ENCODE assay signal across 24 cellular contexts in genomic region chr6:169248521-169248971, GRCh38. TPM values are rescaled to one million over a fixed set of nuclear protein-coding genes. Genes with fewer than 3 reads are reported as not detected.
A peak's percentile ranks its signal among the peaks of the same experiment; 100 is the strongest.
DNase-seq lines count a peak whose midpoint lies in the region; ATAC-seq, FAIRE-seq and TF ChIP-seq lines count a peak whose summit lies in the region.
"Had no signal": no experiment of that assay in that cellular context is flagged by ENCODE, and none has a peak within 500 bp of the region (broad histone marks: within the 10 kb centered on the region; RNA-seq: fewer than 3 reads in every experiment).

No MANE protein-coding gene starts in this region.

- peaks cover 15% of the 10 kb centered on the region for H3K4me1 Mint-ChIP-seq in stimulated activated memory B cell treated with anti-CD40 and anti-IgM and Interleukin-4, amounts not matched to agents 10 μg/mL and 1 μg/mL and 100 μg/mL, for 72 hours

- no peak for TF ChIP-seq CTCF in HepG2 (CRISPR knock-in tag; IDR thresholded peaks at IDR 0.05)
- no peak for TF ChIP-seq CTCF in vagina (IDR thresholded peaks at IDR 0.05)
- TF ChIP-seq CTCF in sigmoid colon (IDR thresholded peaks at IDR 0.05): no peak

- BruUV-seq in HepG2 (replicated peaks; lab: Mats Ljungman, UMichigan): no TSS peak

- H3K9me3 ChIP-seq in HepG2 (ENCODE audit: low read length): no peaks in the 10 kb centered on the region
- no peaks in the 10 kb centered on the region for H3K9me3 ChIP-seq in vagina
- H3K9me3 ChIP-seq in sigmoid colon: no peaks in the 10 kb centered on the region

- H3K27me3 ChIP-seq in HepG2 (ENCODE audit: control insufficient read depth in 1 of 2, insufficient read depth in 2 of 2, low read length in 2 of 2) (peaks cover 9 to 39% of the 10 kb centered on the region in 2 experiments; a peak in 4 of 5 replicates), vagina (no peaks in the 10 kb centered on the region), sigmoid colon (no peaks in the 10 kb centered on the region)

- H3K9ac ChIP-seq in HepG2 (ENCODE audit: insufficient read depth, low read depth, low read length): no peak overlapping the region

- CTCF ChIA-PET in HepG2 (lab: Yijun Ruan, JAX; ENCODE audit: low intra/inter-chr PET ratio, low total read pairs): no interaction called here

- H3K4me1 ChIP-seq in HepG2 (ENCODE audit: insufficient read depth, low read length): 0 out of 2 replicates have a peak, but pooled peaks cover 3% of the 10 kb centered on the region
- H3K4me1 ChIP-seq in vagina: peaks cover 29% of the 10 kb centered on the region
- H3K4me1 ChIP-seq in sigmoid colon: peaks cover 0 to 31% (median 15%) of the 10 kb centered on the region in 4 donors

- POLR2A ChIA-PET in HepG2 (lab: Yijun Ruan, JAX): no interaction called here

- H3K36me3 Mint-ChIP-seq in stimulated activated memory B cell treated with anti-CD40 and anti-IgM and Interleukin-4, amounts not matched to agents 10 μg/mL and 1 μg/mL and 100 μg/mL, for 72 hours: no peaks in the 10 kb centered on the region
- H3K36me3 Mint-ChIP-seq: IgD-negative memory B cell had no signal

- ATAC-seq in HepG2 (no peak), sciatic nerve (peak; percentile 3)
- ATAC-seq in stimulated activated memory B cell treated with anti-CD40 and anti-IgM and Interleukin-4, amounts not matched to agents 10 μg/mL and 1 μg/mL and 100 μg/mL, for 72 hours: no peak

- TF ChIP-seq EP300 in HepG2 (IDR thresholded peaks at IDR 0.05; ENCODE audit: low read depth in 2 of 2, low read length in 2 of 2) (no peak), HepG2 (CRISPR knock-in tag; IDR thresholded peaks at IDR 0.05; ENCODE audit: borderline replicate concordance) (no peak), sigmoid colon (IDR thresholded peaks at IDR 0.05) (no peak)

- no peak overlapping the region for H2AFZ ChIP-seq in HepG2 (ENCODE audit: low read length)

- no peaks in the 10 kb centered on the region for H3K36me3 ChIP-seq in HepG2 (replicated peaks in 1 of 2; ENCODE audit: control insufficient read depth in 1 of 2, insufficient read depth in 2 of 2, low read length in 2 of 2)
- peaks cover 0 to 38% of the 10 kb centered on the region in 2 donors for H3K36me3 ChIP-seq in vagina
- peaks cover 0 to 21% (median 0%) of the 10 kb centered on the region in 4 donors for H3K36me3 ChIP-seq in sigmoid colon

- 76% methylated on average over 26 of the region's 36 CpGs for WGBS in HepG2 (ENCODE audit: low lambda C conversion rate)
- 96% methylated on average over 36 of the region's 36 CpGs for WGBS in sigmoid colon, 2 donors

- H3K9me3 Mint-ChIP-seq in stimulated activated memory B cell treated with anti-CD40 and anti-IgM and Interleukin-4, amounts not matched to agents 10 μg/mL and 1 μg/mL and 100 μg/mL, for 72 hours: peaks cover 7% of the 10 kb centered on the region

- in situ Hi-C loops in HepG2 (cut with HindIII; ENCODE audit: extremely low pct_ligation_motif_present, low pct_unique_long_range_greater_than_20kb): no loop called here

- H4K20me1 ChIP-seq in HepG2 (ENCODE audit: insufficient read depth, low read length): no peaks in the 10 kb centered on the region

- TF ChIP-seq RAD21 in HepG2 (CRISPR knock-in tag; IDR thresholded peaks at IDR 0.05): no peak

- peaks cover 22% of the 10 kb centered on the region for H3K27me3 Mint-ChIP-seq in stimulated activated memory B cell treated with anti-CD40 and anti-IgM and Interleukin-4, amounts not matched to agents 10 μg/mL and 1 μg/mL and 100 μg/mL, for 72 hours

- no peak overlapping the region for H3K4me2 ChIP-seq in HepG2 (ENCODE audit: low read depth, low read length)

- intact Hi-C loops in HepG2 (cut with micrococcal nuclease; ENCODE audit: unreplicated experiment) (no loop called here), sciatic nerve (cut with DNase I) (no loop called here), vagina (cut with DNase I) (no loop called here), sigmoid colon (cut with DNase I) (no loop called here)

- H3K27ac ChIP-seq in cingulate gyrus (ENCODE audit: low read depth, low read length): peak overlapping the region; percentile 39
- H3K27ac ChIP-seq in HepG2 (ENCODE audit: extremely low read length, insufficient read depth, low read length): no peak overlapping the region
- peak overlapping the region; percentile 87 for H3K27ac ChIP-seq in vagina
- no peak overlapping the region for H3K27ac ChIP-seq in sigmoid colon
- H3K27ac ChIP-seq: C4-2B had no signal

- H3K4me3 Mint-ChIP-seq in stimulated activated memory B cell treated with anti-CD40 and anti-IgM and Interleukin-4, amounts not matched to agents 10 μg/mL and 1 μg/mL and 100 μg/mL, for 72 hours: no peak overlapping the region
- H3K4me3 Mint-ChIP-seq: IgD-negative memory B cell had no signal

- TF ChIP-seq POLR2A in HepG2 (IDR thresholded peaks at IDR 0.05; ENCODE audit: insufficient read depth in 1 of 2, low read depth in 2 of 2, low read length in 2 of 2) (no peak), vagina (IDR thresholded peaks at IDR 0.05) (no peak), sigmoid colon (IDR thresholded peaks at IDR 0.05) (no peak)

- H3K27ac Mint-ChIP-seq in stimulated activated memory B cell treated with anti-CD40 and anti-IgM and Interleukin-4, amounts not matched to agents 10 μg/mL and 1 μg/mL and 100 μg/mL, for 72 hours: no peak overlapping the region
- H3K27ac Mint-ChIP-seq: IgD-negative memory B cell had no signal

- no peaks in the 10 kb centered on the region for H3K79me2 ChIP-seq in HepG2 (ENCODE audit: insufficient read depth, low read length)

- no peak for DNase-seq in HepG2 (ENCODE audit: low spot score)
- DNase-seq in sciatic nerve (ENCODE audit: low spot score): peak; percentile 62
- no peak for DNase-seq in vagina (ENCODE audit: extremely low spot score in 2 of 2)
- DNase-seq in sigmoid colon: no peak
- DNase-seq in NCI-H146 (lab: John Stamatoyannopoulos, UW): no peak
- DNase-seq: DMS79; Karpas-422; NCI-H1048; NCI-H1436 treated with DMSO at 0.1 percent for 48 hours; NCI-H2081 treated with DMSO at 0.1 percent for 48 hours; NCI-H748 treated with DMSO at 0.1 percent for 48 hours; NK-92 treated with Interleukin-12 subunit alpha and Interleukin-12 subunit beta, amount 100 ng/mL, for 24 hours; Right ventricle myocardium superior had no signal

- H3K4me3 ChIP-seq in HepG2 (replicated peaks in 1 of 3; ENCODE audit: insufficient read depth in 1 of 3, low read depth in 2 of 3, low read length in 3 of 3): no peak overlapping the region
- no peak overlapping the region for H3K4me3 ChIP-seq in vagina
- no peak overlapping the region for H3K4me3 ChIP-seq in sigmoid colon

- no peak for FAIRE-seq in HepG2 (lab: Jason Lieb, UNC)
- FAIRE-seq: D721Med, GM12892, GM18507, RCC 7860 had no signal

TF ChIP-seq in HepG2, 621 proteins besides CTCF, POLR2A, EP300 and RAD21:
- no peak for TF ChIP-seq MED8 (CRISPR knock-in tag; IDR thresholded peaks at IDR 0.05; ENCODE audit: insufficient replicate concordance)
- TF ChIP-seq ZNF768 (CRISPR knock-in tag; IDR thresholded peaks at IDR 0.05): 0 out of 2 replicates have a peak, but pooled peaks have one; percentile 20
- TF ChIP-seq ZNF562 (CRISPR knock-in tag; IDR thresholded peaks at IDR 0.05; ENCODE audit: borderline replicate concordance): no peak

RNA-seq across cellular contexts. Expression of gene THBS2, which starts 5.1 kb away (rescaled TPM):
- total RNA-seq in HepG2 (2016; rRNA removed; fragmentation: Illumina TruSeq; extraction: Trizol) (0.08 and 0.15 TPM in 2 replicates), sciatic nerve (104 TPM), vagina (86.4 TPM), sigmoid colon (10 to 100 TPM; 37.6 to 59.0 (median 42.7) TPM)
- not detected in 2 replicates for total RNA-seq in HepG2 (2016; cell fraction: cytosol; rRNA removed; fragmentation: Illumina TruSeq; extraction: Trizol; ENCODE audit: low read depth)
- 0.10 and 0.30 TPM in 2 replicates for total RNA-seq in HepG2 (2016; cell fraction: insoluble cytoplasmic fraction; rRNA removed; fragmentation: Illumina TruSeq; extraction: Trizol)
- total RNA-seq in HepG2 (2016; cell fraction: membrane; rRNA removed; fragmentation: Illumina TruSeq; extraction: Trizol): 0.31 TPM in 1 of 2 replicates, not detected in the other
- total RNA-seq in HepG2 (2016; cell fraction: nucleus; rRNA removed; fragmentation: Illumina TruSeq; extraction: Trizol): 0.31 and 0.41 TPM in 2 replicates
- polyA plus RNA-seq in HepG2 (2011; rRNA removed) (0.12 and 0.26 TPM in 2 replicates), sigmoid colon (1 to 10 TPM; 1.7 to 3.0 (median 1.8) TPM)
- 0.05 and 0.24 TPM in 2 replicates for polyA plus RNA-seq in HepG2 (2011; cell fraction: cytosol; rRNA removed)
- 0.28 and 0.40 TPM in 2 replicates for polyA plus RNA-seq in HepG2 (2011; cell fraction: nucleus; rRNA removed)
- 0.05 and 0.27 TPM in 2 replicates for polyA plus RNA-seq in HepG2 (2012)
- polyA plus RNA-seq in HepG2 (2016; cell fraction: cytosol; fragmentation: Illumina TruSeq; extraction: Trizol; ENCODE audit: low read depth): 0.05 TPM in 1 of 2 replicates, not detected in the other
- polyA plus RNA-seq in HepG2 (2016; cell fraction: insoluble cytoplasmic fraction; fragmentation: Illumina TruSeq; extraction: Trizol; ENCODE audit: low read depth): not detected in 2 replicates
- polyA plus RNA-seq in HepG2 (2016; cell fraction: membrane; fragmentation: Illumina TruSeq; extraction: Trizol; ENCODE audit: low read depth): not detected in 2 replicates
- 0.48 and 1.0 TPM in 2 replicates for polyA plus RNA-seq in HepG2 (2016; cell fraction: nucleus; fragmentation: Illumina TruSeq; extraction: Trizol; ENCODE audit: insufficient read depth, low read depth)
- polyA minus RNA-seq in HepG2 (2011; rRNA and poly(A)+ RNA removed; ENCODE audit: low replicate concordance): 0.75 and 0.82 TPM in 2 replicates
- polyA minus RNA-seq in HepG2 (2011; cell fraction: cytosol; rRNA and poly(A)+ RNA removed): 0.20 TPM in 1 of 2 replicates, not detected in the other
- 0.13 and 0.75 TPM in 2 replicates for polyA minus RNA-seq in HepG2 (2011; cell fraction: nucleus; rRNA and poly(A)+ RNA removed)
- total RNA-seq: HT-29, MCF 10A, NCI-H460 had no signal

Comparison
In these comparisons a context has a peak if more than half of its experiments do, and no peak if none do; other contexts are left out.
1. H3K27ac ChIP-seq: peak in cingulate gyrus (single experiment) and vagina (single experiment); none in HepG2 (single experiment) and sigmoid colon (0 of 4).
2. RNA of gene THBS2, which starts 5.1 kb away (total RNA-seq): 104 TPM in sciatic nerve (single experiment), 86.4 TPM in vagina (single experiment) and 37.6 to 59.0 TPM in sigmoid colon; 0.08 to 0.41 TPM in HepG2; every median in the first group is over 10 times any median in the second.